Comparison of ENCODE assay signal across 16 cellular contexts in genomic region chr7:20107582-20107981, GRCh38.
DNase-seq lines count a peak whose midpoint lies in the region; ATAC-seq and TF ChIP-seq lines count a peak whose summit lies in the region.
"Had no signal": no experiment of that assay in that cellular context is flagged by ENCODE, and none has a peak within 500 bp of the region (broad histone marks: within the 10 kb centered on the region; RNA-seq: fewer than 3 reads in every experiment).

No MANE protein-coding gene starts in this region.

- no peaks in the 10 kb centered on the region for H3K36me3 Mint-ChIP-seq in natural killer cell
- H3K36me3 Mint-ChIP-seq in activated CD8-positive, alpha-beta T cell treated with anti-CD3 and anti-CD28 coated beads for 36 hours (ENCODE audit: low read depth) = no peaks in the 10 kb centered on the region

- H3K4me1 ChIP-seq in transverse colon = peaks cover 0 to 21% (median 8%) of the 10 kb centered on the region in 4 donors
- H3K4me1 ChIP-seq: ascending aorta had no signal

- H3K4me3 ChIP-seq in fibroblast of the aortic adventitia (ENCODE audit: low read depth, low read length) = no peak overlapping the region
- no peak overlapping the region for H3K4me3 ChIP-seq in transverse colon
- H3K4me3 ChIP-seq: ascending aorta, SK-N-MC had no signal

- H3K27me3 ChIP-seq in transverse colon = no peaks in the 10 kb centered on the region
- H3K27me3 ChIP-seq: ascending aorta had no signal

- TF ChIP-seq POLR2A in transverse colon (IDR thresholded peaks at IDR 0.05) = no peak

- WGBS in transverse colon (ENCODE audit: low coverage in 1 of 2), 2 donors = 27 to 29% methylated on average over 3 of the region's 3 CpGs

- H3K4me3 Mint-ChIP-seq in natural killer cell = no peak overlapping the region
- H3K4me3 Mint-ChIP-seq in activated CD8-positive, alpha-beta T cell treated with anti-CD3 and anti-CD28 coated beads for 36 hours = no peak overlapping the region
- H3K4me3 Mint-ChIP-seq: endodermal cell had no signal

- POLR2A ChIA-PET in activated CD8-positive, alpha-beta T cell treated with anti-CD3 and anti-CD28 coated beads for 36 hours (lab: Charles Lee) = no interaction called here

- H3K27ac ChIP-seq in transverse colon = peak overlapping the region in 3 of 4 donors; percentile 36 to 58 (median 50)
- H3K27ac ChIP-seq: ascending aorta, SK-N-MC had no signal

- H3K4me1 Mint-ChIP-seq in natural killer cell = no peaks in the 10 kb centered on the region
- peaks cover 5% of the 10 kb centered on the region for H3K4me1 Mint-ChIP-seq in activated CD8-positive, alpha-beta T cell treated with anti-CD3 and anti-CD28 coated beads for 36 hours (ENCODE audit: low read depth)

- TF ChIP-seq CTCF in fibroblast of the aortic adventitia (IDR thresholded peaks at IDR 0.05; ENCODE audit: insufficient read depth, low read length) (no peak), transverse colon (IDR thresholded peaks at IDR 0.05) (no peak), natural killer cell (IDR thresholded peaks at IDR 0.05) (no peak)
- no peak for TF ChIP-seq CTCF in activated CD8-positive, alpha-beta T cell treated with anti-CD3 and anti-CD28 coated beads for 36 hours (IDR thresholded peaks at IDR 0.05)

- intact Hi-C loops in transverse colon (cut with DNase I; ENCODE audit: low total_unique reads) = no loop called here
- intact Hi-C loops in natural killer cell (cut with micrococcal nuclease) = no loop called here
- intact Hi-C loops in activated CD8-positive, alpha-beta T cell treated with anti-CD3 and anti-CD28 coated beads for 36 hours (cut with micrococcal nuclease) = no loop called here

- H3K27ac Mint-ChIP-seq in natural killer cell = no peak overlapping the region
- no peak overlapping the region for H3K27ac Mint-ChIP-seq in activated CD8-positive, alpha-beta T cell treated with anti-CD3 and anti-CD28 coated beads for 36 hours
- H3K27ac Mint-ChIP-seq: endodermal cell had no signal

- no peak for ATAC-seq in natural killer cell
- no peak for ATAC-seq in GM21737 (IDR thresholded peaks at IDR 0.05; ENCODE audit: unreplicated experiment)
- ATAC-seq in activated CD8-positive, alpha-beta T cell treated with anti-CD3 and anti-CD28 coated beads for 36 hours = no peak
- ATAC-seq: left lobe of liver had no signal

- CTCF ChIA-PET in activated CD8-positive, alpha-beta T cell treated with anti-CD3 and anti-CD28 coated beads for 36 hours (lab: Charles Lee) = no interaction called here

- no peaks in the 10 kb centered on the region for H3K9me3 ChIP-seq in transverse colon
- H3K9me3 ChIP-seq: ascending aorta had no signal

- no peaks in the 10 kb centered on the region for H3K36me3 ChIP-seq in transverse colon
- H3K36me3 ChIP-seq: ascending aorta had no signal

- no peaks in the 10 kb centered on the region for H3K27me3 Mint-ChIP-seq in natural killer cell (ENCODE audit: low read depth in 2 of 2)
- H3K27me3 Mint-ChIP-seq in activated CD8-positive, alpha-beta T cell treated with anti-CD3 and anti-CD28 coated beads for 36 hours = peaks cover 3% of the 10 kb centered on the region

- no peak for TF ChIP-seq EP300 in transverse colon (IDR thresholded peaks at IDR 0.05; ENCODE audit: low read depth)

- DNase-seq in GM03348 (ENCODE audit: low spot score) (peak; percentile 20), NCI-H2196 treated with DMSO at 0.1 percent for 48 hours (lab: John Stamatoyannopoulos, UW; ENCODE audit: unreplicated experiment) (peak; percentile 89), fibroblast of the aortic adventitia (ENCODE audit: low read depth) (peak; percentile 60), transverse colon (no peak), natural killer cell (no peak)
- DNase-seq in activated CD8-positive, alpha-beta T cell treated with anti-CD3 and anti-CD28 coated beads for 36 hours = no peak
- DNase-seq: activated naive CD4-positive, alpha-beta T cell; C1 segment of cervical spinal cord; endodermal cell; foreskin melanocyte; stimulated activated CD4-positive, alpha-beta T cell treated with anti-CD3 and anti-CD28 coated beads, Interleukin-4, amount 100 ng/mL, for 1 hour; T-helper 9 cell had no signal

- H3K9me3 Mint-ChIP-seq in natural killer cell = peaks cover 3 to 6% of the 10 kb centered on the region in 2 donors
- H3K9me3 Mint-ChIP-seq in activated CD8-positive, alpha-beta T cell treated with anti-CD3 and anti-CD28 coated beads for 36 hours = no peaks in the 10 kb centered on the region
- H3K9me3 Mint-ChIP-seq: endodermal cell had no signal

- in situ Hi-C loops in transverse colon (cut with MboI; ENCODE audit: low pct_ligation_motif_present in 1 of 4, low pct_unique_long_range_greater_than_20kb in 1 of 4, low sequenced_read_pairs in 3 of 4) = no loop called here

Comparison
In these comparisons a context has a peak if more than half of its experiments do, and no peak if none do; other contexts are left out.
1. DNase-seq: peak in GM03348 (single experiment), NCI-H2196 treated with DMSO at 0.1 percent for 48 hours (single experiment) and fibroblast of the aortic adventitia (single experiment); none in transverse colon (single experiment), natural killer cell (single experiment) and activated CD8-positive, alpha-beta T cell treated with anti-CD3 and anti-CD28 coated beads for 36 hours (single experiment).